In genomic region chr2:121451373-121451772, GRCh38 we compare ENCODE assay signal across 27 cellular contexts.
"Had no signal": no experiment of that assay in that cellular context is flagged by ENCODE, and none has a peak within 500 bp of the region (broad histone marks: within the 10 kb centered on the region; RNA-seq: fewer than 3 reads in every experiment).

No MANE protein-coding gene starts in this region.

- H2AFZ ChIP-seq: neural progenitor cell, parathyroid adenoma had no signal

- DNase-seq: dermis blood vessel endothelial cell; effector memory CD4-positive, alpha-beta T cell; foreskin melanocyte; glutamatergic neuron; heart right ventricle; hippocampal formation; immature natural killer cell; islet precursor cell; kidney glomerular epithelial cell; left colon; left ventricle myocardium superior; lower lobe of right lung; natural killer cell; stimulated activated CD4-positive, alpha-beta T cell treated with anti-CD3 and anti-CD28 coated beads, Interleukin-2, amount 100 ng/mL, for 24 hours; stimulated activated CD4-positive, alpha-beta T cell treated with anti-CD3 and anti-CD28 coated beads, Interleukin-4, amount 100 ng/mL, for 4 hours; stimulated activated naive CD8-positive, alpha-beta T cell treated with anti-CD3 and anti-CD28 coated beads, Interleukin-15, Interleukin-2, amounts not matched to agents 100 U/mL and 50 U/mL, for 24 hours; substantia nigra; testis; tibial artery had no signal

- H3K27ac ChIP-seq: coronary artery, esophagus muscularis mucosa, heart right ventricle, lower lobe of right lung, neural progenitor cell, parathyroid adenoma, right atrium auricular region, testis, tibial artery had no signal

- H3K4me3 ChIP-seq: coronary artery, esophagus muscularis mucosa, heart right ventricle, lower lobe of right lung, neural progenitor cell, right atrium auricular region, testis, tibial artery had no signal

- H3K4me1 Mint-ChIP-seq: neural progenitor cell; stimulated activated memory B cell treated with anti-CD40 and anti-IgM and Interleukin-4, amounts not matched to agents 10 μg/mL and 1 μg/mL and 100 μg/mL, for 72 hours had no signal

- H3K4me1 ChIP-seq: heart right ventricle, lower lobe of right lung, neural progenitor cell, parathyroid adenoma, right atrium auricular region, testis had no signal

- H3K4me2 ChIP-seq: neural progenitor cell had no signal

- H3K27me3 ChIP-seq: esophagus muscularis mucosa, heart right ventricle, neural progenitor cell, right atrium auricular region, testis, tibial artery had no signal

- H3K27ac Mint-ChIP-seq: neural progenitor cell; progenitor cell of endocrine pancreas; stimulated activated memory B cell treated with anti-CD40 and anti-IgM and Interleukin-4, amounts not matched to agents 10 μg/mL and 1 μg/mL and 100 μg/mL, for 72 hours; type B pancreatic cell had no signal

- H3K27me3 Mint-ChIP-seq: progenitor cell of endocrine pancreas; stimulated activated memory B cell treated with anti-CD40 and anti-IgM and Interleukin-4, amounts not matched to agents 10 μg/mL and 1 μg/mL and 100 μg/mL, for 72 hours; type B pancreatic cell had no signal

- H3K4me3 Mint-ChIP-seq: immature natural killer cell; natural killer cell; neural progenitor cell; stimulated activated memory B cell treated with anti-CD40 and anti-IgM and Interleukin-4, amounts not matched to agents 10 μg/mL and 1 μg/mL and 100 μg/mL, for 72 hours; type B pancreatic cell had no signal

- H3K9me3 Mint-ChIP-seq: immature natural killer cell; natural killer cell; neural progenitor cell; stimulated activated memory B cell treated with anti-CD40 and anti-IgM and Interleukin-4, amounts not matched to agents 10 μg/mL and 1 μg/mL and 100 μg/mL, for 72 hours; type B pancreatic cell had no signal

- H3K9ac ChIP-seq: neural progenitor cell, parathyroid adenoma had no signal

- H3K9me3 ChIP-seq: esophagus muscularis mucosa, heart right ventricle, lower lobe of right lung, right atrium auricular region, testis, tibial artery had no signal
